9 cellular contexts compared by ENCODE assay signal in genomic region chr6:47034919-47035318, GRCh38. TPM values are rescaled to one million over a fixed set of nuclear protein-coding genes. Genes with fewer than 3 reads are reported as not detected.
DNase-seq lines count a peak whose midpoint lies in the region; ATAC-seq and TF ChIP-seq lines count a peak whose summit lies in the region.
"Had no signal": no experiment of that assay in that cellular context is flagged by ENCODE, and none has a peak within 500 bp of the region (broad histone marks: within the 10 kb centered on the region; RNA-seq: fewer than 3 reads in every experiment).

No MANE protein-coding gene starts in this region.

- peaks cover 6% of the 10 kb centered on the region for H3F3A ChIP-seq in PC-3 (ENCODE audit: low read length, unreplicated experiment)

- H3K4me1 ChIP-seq in PC-3 (ENCODE audit: insufficient read depth, low read length): peaks cover 59% of the 10 kb centered on the region
- no peaks in the 10 kb centered on the region for H3K4me1 ChIP-seq in fibroblast of lung (ENCODE audit: control insufficient read depth, extremely low read depth, insufficient read depth, low read length)
- peaks cover 14% of the 10 kb centered on the region for H3K4me1 ChIP-seq in skeletal muscle satellite cell (ENCODE audit: control insufficient read depth, insufficient read depth, low read length)

- no TSS peak for BruUV-seq in PC-3 (replicated peaks; lab: Mats Ljungman, UMichigan)

- H3K9me3 ChIP-seq in PC-3 (ENCODE audit: low read length): no peaks in the 10 kb centered on the region
- H3K9me3 ChIP-seq in fibroblast of lung (ENCODE audit: control insufficient read depth, insufficient read depth, low read depth, low read length): no peaks in the 10 kb centered on the region
- no peaks in the 10 kb centered on the region for H3K9me3 ChIP-seq in skeletal muscle satellite cell (replicated peaks; ENCODE audit: low read length)
- H3K9me3 ChIP-seq: neutrophil had no signal

- intact Hi-C loops in PC-3 (cut with micrococcal nuclease): loop anchor here (1.0 kb wide), 2 partner anchors 9 to 41 kb away; no protein-coding TSS in a partner anchor

- H3K4me2 ChIP-seq in PC-3 (ENCODE audit: low read length): peak overlapping the region; percentile 77
- no peak overlapping the region for H3K4me2 ChIP-seq in fibroblast of lung (ENCODE audit: extremely low read depth, insufficient read depth, low read length)
- H3K4me2 ChIP-seq in skeletal muscle satellite cell (ENCODE audit: low read length): peak overlapping the region; percentile 39

- DNase-seq in HPDE6-E6E7 (ENCODE audit: extremely low spot score) (peak; percentile 79), PC-3 (peak; percentile 99), fibroblast of lung (ENCODE audit: low read depth in 2 of 2) (peak; percentile 84 to 100), HUDEP-2 (lab: John Stamatoyannopoulos, UW; ENCODE audit: unreplicated experiment in 76 of 76) (no peak)

- peak overlapping the region; percentile 72 for H3K9ac ChIP-seq in PC-3 (ENCODE audit: low read length)
- no peak overlapping the region for H3K9ac ChIP-seq in fibroblast of lung (ENCODE audit: insufficient read depth, low read length)
- no peak overlapping the region for H3K9ac ChIP-seq in skeletal muscle satellite cell (ENCODE audit: low read depth, low read length)

- H3K27me3 ChIP-seq in PC-3 (ENCODE audit: low read length) (no peaks in the 10 kb centered on the region), fibroblast of lung (ENCODE audit: control insufficient read depth, insufficient read depth, low read length) (peaks cover 2% of the 10 kb centered on the region), skeletal muscle satellite cell (ENCODE audit: control insufficient read depth, insufficient read depth, low read length) (peaks cover 20% of the 10 kb centered on the region)

- H3K36me3 ChIP-seq in PC-3 (ENCODE audit: low read depth, low read length) (peaks cover 30% of the 10 kb centered on the region), fibroblast of lung (ENCODE audit: control insufficient read depth, insufficient read depth, low read length) (no peaks in the 10 kb centered on the region), skeletal muscle satellite cell (ENCODE audit: insufficient read depth, low read length) (no peaks in the 10 kb centered on the region)
- H3K36me3 ChIP-seq: neutrophil had no signal

- H3K79me2 ChIP-seq in PC-3 (ENCODE audit: low read length) (peaks cover 93% of the 10 kb centered on the region), fibroblast of lung (ENCODE audit: control insufficient read depth, insufficient read depth, low read length) (no peaks in the 10 kb centered on the region)

- H3K9me2 ChIP-seq in PC-3 (replicated peaks; ENCODE audit: low read length): no peaks in the 10 kb centered on the region

- H3K4me3 ChIP-seq in PC-3 (ENCODE audit: low read length) (peak overlapping the region; percentile 52), fibroblast of lung (replicated peaks in 1 of 4; ENCODE audit: control extremely low read depth in 1 of 4, insufficient read depth in 1 of 4, low read depth in 3 of 4, low read length in 4 of 4) (no peak overlapping the region), skeletal muscle satellite cell (ENCODE audit: low read length) (peak overlapping the region; percentile 9)

- H2AFZ ChIP-seq in PC-3 (ENCODE audit: low read length) (no peak overlapping the region), fibroblast of lung (ENCODE audit: low read length) (no peak overlapping the region)

- ATAC-seq in PC-3 (peak; percentile 89), GM21360 (IDR thresholded peaks at IDR 0.05; ENCODE audit: unreplicated experiment) (no peak), GM19463 (IDR thresholded peaks at IDR 0.05; ENCODE audit: unreplicated experiment) (no peak), GM21447 (IDR thresholded peaks at IDR 0.05; ENCODE audit: unreplicated experiment) (no peak)

- no peaks in the 10 kb centered on the region for H4K20me1 ChIP-seq in PC-3 (ENCODE audit: low read length)
- H4K20me1 ChIP-seq in fibroblast of lung (ENCODE audit: control insufficient read depth, extremely low read depth, insufficient read depth, low read length): no peaks in the 10 kb centered on the region

- TF ChIP-seq CTCF in PC-3 (conservative IDR thresholded peaks at IDR 0.05; ENCODE audit: low read depth, low read length) (no peak), fibroblast of lung (conservative IDR thresholded peaks at IDR 0.05 in 1 of 2, IDR thresholded peaks at IDR 0.05 in 1 of 2; ENCODE audit: low read depth in 1 of 2, low read length in 2 of 2) (no peak)

- CTCF ChIA-PET in PC-3 (lab: Charles Lee): interaction anchor here (0.6 to 1.0 kb wide), 2 partner anchors 11 to 12 kb away, joined by 3 to 7 read pairs; no protein-coding TSS in a partner anchor

- H3K27ac ChIP-seq in PC-3 (ENCODE audit: low read length) (peak overlapping the region; percentile 90), fibroblast of lung (ENCODE audit: insufficient read depth, low read length) (no peak overlapping the region)
- H3K27ac ChIP-seq: neutrophil had no signal

- POLR2A ChIA-PET in PC-3 (lab: Charles Lee; ENCODE audit: unreplicated experiment): interaction anchor here (0.6 to 1.1 kb wide), 6 partner anchors 9 to 905 kb away, joined by 3 to 7 read pairs (median 5); partner anchors contain the start of gene ENPP4

RNA-seq across cellular contexts. Expression of gene ADGRF1, which starts 7.2 kb away (rescaled TPM):
- total RNA-seq in PC-3 (2014; rRNA removed): 82.6 and 104 TPM in 2 replicates
- not detected in 2 replicates for total RNA-seq in fibroblast of lung
- not detected in 2 replicates for polyA plus RNA-seq in fibroblast of lung
- not detected in 2 replicates for polyA plus RNA-seq in fibroblast of lung (2012)
- not detected in 2 replicates for polyA minus RNA-seq in fibroblast of lung (ENCODE audit: low replicate concordance)
- total RNA-seq in skeletal muscle satellite cell (2012; rRNA removed): not detected in 2 replicates

Comparison
In these comparisons a context has a peak if more than half of its experiments do, and no peak if none do; other contexts are left out.
1. DNase-seq: peak in HPDE6-E6E7 (single experiment), PC-3 (single experiment) and fibroblast of lung (2 of 2); none in HUDEP-2 (0 of 76).
2. H3K4me3 ChIP-seq: peak in PC-3 (single experiment) and skeletal muscle satellite cell (single experiment); none in fibroblast of lung (0 of 4).
3. RNA of gene ADGRF1, which starts 7.2 kb away (total RNA-seq): 82.6 to 104 TPM in PC-3; not detected in fibroblast of lung; every median in the first group is over 10 times any median in the second.